28 cellular contexts compared by ENCODE assay signal in genomic region chr16:85812031-85812807, GRCh38. TPM values are rescaled to one million over a fixed set of nuclear protein-coding genes. Genes with fewer than 3 reads are reported as not detected.
DNase-seq lines count a peak whose midpoint lies in the region; ATAC-seq and TF ChIP-seq lines count a peak whose summit lies in the region.
"Had no signal": no experiment of that assay in that cellular context is flagged by ENCODE, and none has a peak within 500 bp of the region (broad histone marks: within the 10 kb centered on the region; RNA-seq: fewer than 3 reads in every experiment).

No MANE protein-coding gene starts in this region.

- no peak for ATAC-seq in activated CD4-positive, CD25-positive, alpha-beta regulatory T cell treated with anti-CD3 and anti-CD28 coated beads, Interleukin-2, amount 50 U/mL, for 24 hours
- ATAC-seq in GM21526 (IDR thresholded peaks at IDR 0.05; ENCODE audit: low FRiP score, unreplicated experiment) = no peak
- ATAC-seq: activated CD8-positive, alpha-beta T cell treated with anti-CD3 and anti-CD28 coated beads for 36 hours; CD8-positive, alpha-beta T cell; left colon; naive thymus-derived CD8-positive, alpha-beta T cell; PC-3; right cardiac atrium; T-cell had no signal

- H3K9ac ChIP-seq in SK-N-MC (ENCODE audit: insufficient read length) = no peak overlapping the region
- no peak overlapping the region for H3K9ac ChIP-seq in iPS-20b (ENCODE audit: low read depth, low read length)

- H3K27ac ChIP-seq in SK-N-MC (no peak overlapping the region), iPS-20b (ENCODE audit: low read length) (no peak overlapping the region), osteoblast (ENCODE audit: low read depth, low read length) (no peak overlapping the region)
- H3K27ac ChIP-seq: dorsolateral prefrontal cortex, ovary, testis had no signal

- H3K4me2 ChIP-seq in osteoblast (ENCODE audit: insufficient read depth, low read length) = no peak overlapping the region

- H3K36me3 ChIP-seq in SK-N-MC (ENCODE audit: insufficient read depth, low read length) = no peaks in the 10 kb centered on the region
- peaks cover under 1% of the 10 kb centered on the region for H3K36me3 ChIP-seq in iPS-20b (ENCODE audit: insufficient read depth, low read depth, low read length)
- H3K36me3 ChIP-seq in osteoblast (ENCODE audit: insufficient read depth, low read length) = no peaks in the 10 kb centered on the region
- H3K36me3 ChIP-seq: ovary had no signal

- H2AFZ ChIP-seq in osteoblast (ENCODE audit: low read length) = no peak overlapping the region

- no peaks in the 10 kb centered on the region for H4K20me1 ChIP-seq in osteoblast (ENCODE audit: insufficient read depth, low read length)

- no peaks in the 10 kb centered on the region for H3K9me3 ChIP-seq in SK-N-MC (ENCODE audit: low read depth, low read length)
- no peaks in the 10 kb centered on the region for H3K9me3 ChIP-seq in iPS-20b (ENCODE audit: insufficient read depth, low read depth, low read length)
- H3K9me3 ChIP-seq in osteoblast (ENCODE audit: low read depth, low read length) = no peaks in the 10 kb centered on the region
- H3K9me3 ChIP-seq: ovary, testis had no signal

- no peak for TF ChIP-seq CTCF in osteoblast (IDR thresholded peaks at IDR 0.05; ENCODE audit: extremely low read depth, low read depth, low read length)

- DNase-seq in EH (ENCODE audit: low read depth) (peak; percentile 16), SK-N-MC (ENCODE audit: low read depth, low spot score) (no peak), osteoblast (ENCODE audit: insufficient read length, low spot score, missing footprints) (peak; percentile 79), NCI-H128 (lab: John Stamatoyannopoulos, UW; ENCODE audit: unreplicated experiment) (no peak)
- DNase-seq: activated CD4-positive, CD25-positive, alpha-beta regulatory T cell treated with anti-CD3 and anti-CD28 coated beads, Interleukin-2, amount 50 U/mL, for 72 hours; activated CD8-positive, alpha-beta T cell treated with anti-CD3 and anti-CD28 coated beads for 36 hours; activated effector memory CD4-positive, alpha-beta T cell treated with Interleukin-2 at 50 U/mL for 16 hours; activated naive CD8-positive, alpha-beta T cell treated with anti-CD3 and anti-CD28 coated beads, Interleukin-2, amount 10 ng/mL, durations not matched to agents 7 days and 5 days; CD8-positive, alpha-beta T cell; DMS 273 treated with DMSO at 0.1 percent for 48 hours; GDM1; left colon; naive thymus-derived CD8-positive, alpha-beta T cell; NCI-H1092; NCI-H187 treated with DMSO at 0.1 percent for 48 hours; NCI-H345; ovary; PC-3; right cardiac atrium; SHP77; stimulated activated CD4-positive, alpha-beta T cell treated with anti-CD3 and anti-CD28 coated beads, Interleukin-12 subunit alpha, Interleukin-12 subunit beta, amount 100 ng/mL, for 4 hours; stimulated activated naive CD4-positive, alpha-beta T cell treated with Interleukin-2 at 50 U/mL for 16 hours; T-cell; testis had no signal

- H3K4me3 ChIP-seq in SK-N-MC (peak overlapping the region; percentile 30; the same call in 1 of the 2 replicates), iPS-20b (ENCODE audit: low read length) (peak overlapping the region; percentile 22; the same call in 1 of the 2 replicates), osteoblast (ENCODE audit: insufficient read depth, low read length) (no peak overlapping the region)
- H3K4me3 ChIP-seq: ovary, testis had no signal

- H3K27me3 ChIP-seq in iPS-20b (ENCODE audit: insufficient read depth, low read length) = peaks cover 22% of the 10 kb centered on the region
- H3K27me3 ChIP-seq in osteoblast (ENCODE audit: insufficient read depth, low read length) = peaks cover 27% of the 10 kb centered on the region
- H3K27me3 ChIP-seq: ovary, testis had no signal

- H3K4me1 ChIP-seq in iPS-20b (ENCODE audit: insufficient read depth, low read length) (no peaks in the 10 kb centered on the region), osteoblast (ENCODE audit: insufficient read depth, low read length) (no peaks in the 10 kb centered on the region)
- H3K4me1 ChIP-seq: testis had no signal

- no peaks in the 10 kb centered on the region for H3K79me2 ChIP-seq in osteoblast (ENCODE audit: insufficient read depth, low read length)

RNA-seq across cellular contexts. Expression of gene COX4I1, which starts 12.7 kb away (rescaled TPM):
- total RNA-seq in osteoblast = 277 and 297 TPM in 2 replicates

RNA-seq across cellular contexts. Expression of gene EMC8, which starts 12.9 kb away (rescaled TPM):
- 28.6 and 30.1 TPM in 2 replicates for total RNA-seq in osteoblast

Comparison
In these comparisons a context has a peak if more than half of its experiments do, and no peak if none do; other contexts are left out.
1. DNase-seq: peak in EH (single experiment) and osteoblast (single experiment); none in SK-N-MC (single experiment) and NCI-H128 (single experiment).